ENCODE assay signal across 24 cellular contexts in genomic region chr12:115042341-115042740, GRCh38.
"Had no signal": no experiment of that assay in that cellular context is flagged by ENCODE, and none has a peak within 500 bp of the region (broad histone marks: within the 10 kb centered on the region; RNA-seq: fewer than 3 reads in every experiment).

No MANE protein-coding gene starts in this region.

- H3K27me3 ChIP-seq: colonic mucosa, neutrophil, pancreas, right lobe of liver, suprapubic skin, transverse colon, upper lobe of right lung, uterus had no signal

- H3K36me3 ChIP-seq: colonic mucosa, lower lobe of right lung, neutrophil, pancreas, right lobe of liver, suprapubic skin, transverse colon, upper lobe of right lung, uterus had no signal

- H3K4me3 ChIP-seq: colonic mucosa, lower lobe of right lung, pancreas, right lobe of liver, smooth muscle cell, suprapubic skin, transverse colon, upper lobe of right lung, uterus had no signal

- H3K4me1 ChIP-seq: colonic mucosa, lower lobe of right lung, pancreas, suprapubic skin, transverse colon, upper lobe of right lung, uterus had no signal

- H3K9me3 ChIP-seq: colonic mucosa, lower lobe of right lung, neutrophil, pancreas, right lobe of liver, suprapubic skin, transverse colon, upper lobe of right lung, uterus had no signal

- H3K4me2 ChIP-seq: smooth muscle cell had no signal

- DNase-seq: colonic mucosa; effector CD8-positive, alpha-beta T cell; endodermal cell; foreskin melanocyte; hypothalamus; immature natural killer cell; left ventricle myocardium superior; lower lobe of right lung; natural killer cell; pancreas; right lobe of liver; stimulated activated CD4-positive, alpha-beta T cell treated with anti-CD3 and anti-CD28 coated beads, Interleukin-12 subunit alpha, Interleukin-12 subunit beta, amount 100 ng/mL, for 4 hours; stimulated activated CD4-positive, alpha-beta T cell treated with anti-CD3 and anti-CD28 coated beads, Interleukin-1b, Interleukin-23, amount 100 ng/mL, for 48 hours; stimulated activated CD4-positive, alpha-beta T cell treated with anti-CD3 and anti-CD28 coated beads, Interleukin-4, amount 100 ng/mL, for 1 hour; stimulated activated CD8-positive, alpha-beta memory T cell treated with anti-CD3 and anti-CD28 coated beads, Interleukin-4, amount 100 ng/mL, for 48 hours; stimulated activated naive CD4-positive, alpha-beta T cell; stimulated activated naive CD8-positive, alpha-beta T cell treated with anti-CD3 and anti-CD28 coated beads, Interleukin-15, amount 100 ng/mL, for 72 hours; transverse colon; upper lobe of right lung; uterus had no signal

- H3K27ac ChIP-seq: colonic mucosa, epithelial cell of prostate, lower lobe of right lung, neutrophil, pancreas, right lobe of liver, suprapubic skin, transverse colon, upper lobe of right lung, uterus had no signal
